ENCODE assay signal across 9 cellular contexts in genomic region chr9:137253717-137254623, GRCh38. TPM values are rescaled to one million over a fixed set of nuclear protein-coding genes. Genes with fewer than 3 reads are reported as not detected.
A peak's percentile ranks its signal among the peaks of the same experiment; 100 is the strongest.
DNase-seq lines count a peak whose midpoint lies in the region; ATAC-seq and TF ChIP-seq lines count a peak whose summit lies in the region.
"Had no signal": no experiment of that assay in that cellular context is flagged by ENCODE, and none has a peak within 500 bp of the region (broad histone marks: within the 10 kb centered on the region; RNA-seq: fewer than 3 reads in every experiment).

No MANE protein-coding gene starts in this region.

- 52% methylated on average over 18 of the region's 21 CpGs for WGBS in hepatocyte (ENCODE audit: low lambda C conversion rate, missing lambda C conversion rate)

- DNase-seq in H7 = peak; percentile 69
- DNase-seq in hepatocyte (ENCODE audit: low spot score) = no peak
- no peak for DNase-seq in NCI-H2227 treated with DMSO at 0.1 percent for 48 hours (lab: John Stamatoyannopoulos, UW)
- DNase-seq in GM20000 (ENCODE audit: low spot score) = no peak
- no peak for DNase-seq in middle frontal gyrus (ENCODE audit: extremely low spot score, low spot score)

- H3K9me3 ChIP-seq in hepatocyte (ENCODE audit: low read depth) = no peaks in the 10 kb centered on the region

- H3K27ac ChIP-seq in VCaP = peak overlapping the region; percentile 91
- H3K27ac ChIP-seq in hepatocyte = peak overlapping the region; percentile 36
- peak overlapping the region in 16 of 21 experiments; percentile 75 to 95 (median 84) for H3K27ac ChIP-seq in skin epidermis

- H4K20me1 ChIP-seq in hepatocyte (ENCODE audit: insufficient read depth, poor library complexity, severe bottlenecking) = peaks cover 7% of the 10 kb centered on the region

- H3K4me2 ChIP-seq in hepatocyte = peak overlapping the region; percentile 98

- H3K36me3 ChIP-seq in H7 (replicated peaks; ENCODE audit: control insufficient read depth, insufficient read depth, low read length) (peaks cover 13% of the 10 kb centered on the region), hepatocyte (replicated peaks; ENCODE audit: insufficient read depth, low read depth) (no peaks in the 10 kb centered on the region)

- TF ChIP-seq CTCF in VCaP (conservative IDR thresholded peaks at IDR 0.05) (no peak), hepatocyte (IDR thresholded peaks at IDR 0.05; ENCODE audit: poor library complexity) (no peak), GM20000 (IDR thresholded peaks at IDR 0.05; ENCODE audit: extremely low read depth, missing control alignments) (no peak)

- H3K4me3 ChIP-seq in H7 (ENCODE audit: insufficient read depth, low read depth, low read length) (peak overlapping the region; percentile 97), hepatocyte (peak overlapping the region; percentile 43), skin epidermis (peak overlapping the region; percentile 73 to 100 (median 99))

- no peaks in the 10 kb centered on the region for H3K9me2 ChIP-seq in hepatocyte (replicated peaks; ENCODE audit: insufficient read depth)

- H2AFZ ChIP-seq in hepatocyte = peak overlapping the region; percentile 71

- ATAC-seq in HG03457 (IDR thresholded peaks at IDR 0.05; ENCODE audit: unreplicated experiment) = no peak

- peaks cover 15% of the 10 kb centered on the region for H3K4me1 ChIP-seq in hepatocyte (ENCODE audit: insufficient read depth)

- H3K27me3 ChIP-seq in H7 (ENCODE audit: control insufficient read depth, insufficient read depth, low read length) (peaks cover 2% of the 10 kb centered on the region), hepatocyte (no peaks in the 10 kb centered on the region)

- peaks cover 20% of the 10 kb centered on the region for H3K79me2 ChIP-seq in hepatocyte

RNA-seq across cellular contexts. Expression of gene NELFB, which starts 1.2 kb away (rescaled TPM):
- 112 and 121 TPM in 2 replicates for total RNA-seq in H7 (2014; rRNA removed; shearing (Covaris generic))
- total RNA-seq in hepatocyte = 36.4 and 41.4 TPM in 2 replicates
- polyA plus RNA-seq in hepatocyte = 61.1 and 63.5 TPM in 2 replicates

RNA-seq across cellular contexts. Expression of gene STPG3, which starts 2.9 kb away (rescaled TPM):
- total RNA-seq in H7 (2014; rRNA removed; shearing (Covaris generic)) = not detected in 2 replicates
- total RNA-seq in hepatocyte = not detected in 2 replicates
- polyA plus RNA-seq in hepatocyte = 1.5 and 2.5 TPM in 2 replicates
- total RNA-seq: NCI-H460 had no signal

RNA-seq across cellular contexts. Expression of gene TUBB4B, which starts 12.9 kb away (rescaled TPM):
- 238 and 257 TPM in 2 replicates for total RNA-seq in H7 (2014; rRNA removed; shearing (Covaris generic))
- total RNA-seq in hepatocyte = 309 and 313 TPM in 2 replicates
- polyA plus RNA-seq in hepatocyte = 388 and 446 TPM in 2 replicates

RNA-seq across cellular contexts. Expression of gene SLC34A3, which starts 23.3 kb away (rescaled TPM):
- total RNA-seq in H7 (2014; rRNA removed; shearing (Covaris generic)) = 0.03 TPM in 1 of 2 replicates, not detected in the other
- 1.8 and 2.7 TPM in 2 replicates for total RNA-seq in hepatocyte
- 2.1 and 4.7 TPM in 2 replicates for polyA plus RNA-seq in hepatocyte
- total RNA-seq: NCI-H460 had no signal

RNA-seq across cellular contexts. Expression of gene TOR4A, which starts 23.6 kb away (rescaled TPM):
- total RNA-seq in H7 (2014; rRNA removed; shearing (Covaris generic)) = 21.3 and 23.2 TPM in 2 replicates
- total RNA-seq in hepatocyte = 13.7 and 14.4 TPM in 2 replicates
- polyA plus RNA-seq in hepatocyte = 8.0 and 10.1 TPM in 2 replicates

Comparison
In these comparisons a context has a peak if more than half of its experiments do, and no peak if none do; other contexts are left out.
1. H3K4me3 ChIP-seq: peak in every context shown above with its lines; median percentile 99 in skin epidermis; 97 in H7; 43 in hepatocyte.
2. H3K27ac ChIP-seq: peak in every context shown above with its lines; median percentile 91 in VCaP; 84 in skin epidermis; 36 in hepatocyte.